Comparison of ENCODE assay signal across 7 cellular contexts in genomic region chr11:67355794-67356550, GRCh38. TPM values are rescaled to one million over a fixed set of nuclear protein-coding genes. Genes with fewer than 3 reads are reported as not detected.
DNase-seq lines count a peak whose midpoint lies in the region; ATAC-seq and TF ChIP-seq lines count a peak whose summit lies in the region.

No MANE protein-coding gene starts in this region.

- TF ChIP-seq CTCF in HL-60 (IDR thresholded peaks at IDR 0.05; ENCODE audit: insufficient read depth, low read length): no peak
- no peak for TF ChIP-seq CTCF in activated CD8-positive, alpha-beta T cell treated with anti-CD3 and anti-CD28 coated beads for 36 hours (IDR thresholded peaks at IDR 0.05)
- TF ChIP-seq CTCF in left lung (IDR thresholded peaks at IDR 0.05): no peak

- H3K4me1 Mint-ChIP-seq in activated CD8-positive, alpha-beta T cell treated with anti-CD3 and anti-CD28 coated beads for 36 hours (ENCODE audit: low read depth): peaks cover 35% of the 10 kb centered on the region

- ATAC-seq in activated CD8-positive, alpha-beta T cell treated with anti-CD3 and anti-CD28 coated beads for 36 hours: no peak
- ATAC-seq in left lung (no peak), GM21447 (IDR thresholded peaks at IDR 0.05; ENCODE audit: unreplicated experiment) (no peak)

- peaks cover 31 to 65% of the 10 kb centered on the region in 2 donors for H3K4me1 ChIP-seq in left lung
- H3K4me1 ChIP-seq in subcutaneous abdominal adipose tissue (ENCODE audit: control insufficient read depth in 5 of 5, insufficient read depth in 5 of 5, low read length in 5 of 5): peaks cover 14 to 66% (median 61%) of the 10 kb centered on the region in 5 donors

- CTCF ChIA-PET in activated CD8-positive, alpha-beta T cell treated with anti-CD3 and anti-CD28 coated beads for 36 hours (lab: Charles Lee): interaction anchor here (0.7 to 12.1 kb wide), 14 partner anchors 10 to 150 kb away, joined by 3 to 883 read pairs (median 4); partner anchors contain the start of genes CLCF1, PITPNM1 and PPP1CA

- no peak overlapping the region for H3K4me3 ChIP-seq in HL-60 (replicated peaks; ENCODE audit: insufficient read depth, low read length)
- H3K4me3 ChIP-seq in left lung: no peak overlapping the region
- H3K4me3 ChIP-seq in subcutaneous abdominal adipose tissue (ENCODE audit: low read depth in 1 of 5, low read length in 5 of 5): no peak overlapping the region

- H3K27ac Mint-ChIP-seq in activated CD8-positive, alpha-beta T cell treated with anti-CD3 and anti-CD28 coated beads for 36 hours: peak overlapping the region; percentile 16

- no peaks in the 10 kb centered on the region for H3K9me3 ChIP-seq in left lung
- H3K9me3 ChIP-seq in subcutaneous abdominal adipose tissue (ENCODE audit: control insufficient read depth in 5 of 5, low read length in 5 of 5): no peaks in the 10 kb centered on the region

- intact Hi-C loops in activated CD8-positive, alpha-beta T cell treated with anti-CD3 and anti-CD28 coated beads for 36 hours (cut with micrococcal nuclease): loop anchor here (1.0 kb wide), 1 partner anchor 26 kb away; no protein-coding TSS in a partner anchor
- intact Hi-C loops in left lung (cut with DNase I): no loop called here

- H3K27me3 Mint-ChIP-seq in activated CD8-positive, alpha-beta T cell treated with anti-CD3 and anti-CD28 coated beads for 36 hours: peaks cover 3% of the 10 kb centered on the region

- H3K27me3 ChIP-seq in HL-60 (ENCODE audit: insufficient read depth, poor library complexity, severe bottlenecking) (no peaks in the 10 kb centered on the region), left lung (no peaks in the 10 kb centered on the region), subcutaneous abdominal adipose tissue (ENCODE audit: control insufficient read depth in 5 of 5, insufficient read depth in 4 of 5, low read length in 5 of 5) (no peaks in the 10 kb centered on the region)

- peak overlapping the region in 4 of 5 donors; percentile 12 to 76 (median 54) for H3K9ac ChIP-seq in subcutaneous abdominal adipose tissue (ENCODE audit: low read length in 5 of 5)

- H3K36me3 Mint-ChIP-seq in activated CD8-positive, alpha-beta T cell treated with anti-CD3 and anti-CD28 coated beads for 36 hours (ENCODE audit: low read depth): peaks cover 1% of the 10 kb centered on the region

- POLR2A ChIA-PET in activated CD8-positive, alpha-beta T cell treated with anti-CD3 and anti-CD28 coated beads for 36 hours (lab: Charles Lee): interaction anchor here (0.9 to 3.5 kb wide), 8 partner anchors 8 to 109 kb away, joined by 3 to 22 read pairs (median 10); partner anchors contain the start of genes CLCF1 and RAD9A

- no peaks in the 10 kb centered on the region for H3K9me3 Mint-ChIP-seq in activated CD8-positive, alpha-beta T cell treated with anti-CD3 and anti-CD28 coated beads for 36 hours

- DNase-seq in HL-60 (ENCODE audit: low read depth in 1 of 2, low spot score in 1 of 2): no peak
- no peak for DNase-seq in activated CD8-positive, alpha-beta T cell treated with anti-CD3 and anti-CD28 coated beads for 36 hours
- no peak for DNase-seq in left lung
- no peak for DNase-seq in COLO668 (lab: John Stamatoyannopoulos, UW; ENCODE audit: unreplicated experiment)
- DNase-seq in stimulated activated CD4-positive, alpha-beta T cell treated with anti-CD3 and anti-CD28 coated beads, Interleukin-12 subunit alpha, Interleukin-12 subunit beta, amount 100 ng/mL, for 4 hours: no peak

- H3K4me3 Mint-ChIP-seq in activated CD8-positive, alpha-beta T cell treated with anti-CD3 and anti-CD28 coated beads for 36 hours: no peak overlapping the region

- H3K36me3 ChIP-seq in left lung: no peaks in the 10 kb centered on the region
- H3K36me3 ChIP-seq in subcutaneous abdominal adipose tissue (ENCODE audit: control insufficient read depth in 5 of 5, insufficient read depth in 5 of 5, low read length in 5 of 5): peaks cover 0 to 2% (median 0%) of the 10 kb centered on the region in 5 donors

- H3K27ac ChIP-seq in HL-60 (replicated peaks) (peak overlapping the region; percentile 84), left lung (peak overlapping the region; percentile 98 to 100), subcutaneous abdominal adipose tissue (ENCODE audit: low read depth, low read length) (peak overlapping the region; percentile 97)

RNA-seq across cellular contexts. Expression of gene POLD4, which starts 2.6 kb away (rescaled TPM):
- total RNA-seq in activated CD8-positive, alpha-beta T cell treated with anti-CD3 and anti-CD28 coated beads for 36 hours: 10 to 100 TPM; 34.1 to 36.1 TPM
- 10 to 100 TPM; 67.7 to 77.3 TPM for total RNA-seq in left lung

RNA-seq across cellular contexts. Expression of gene CLCF1, which starts 17.4 kb away (rescaled TPM):
- total RNA-seq in activated CD8-positive, alpha-beta T cell treated with anti-CD3 and anti-CD28 coated beads for 36 hours: under 1 TPM; 0.79 to 0.81 TPM
- total RNA-seq in left lung: 1 to 10 TPM; 7.3 to 9.2 TPM

RNA-seq across cellular contexts. Expression of gene RAD9A, which starts 35.8 kb away (rescaled TPM):
- total RNA-seq in activated CD8-positive, alpha-beta T cell treated with anti-CD3 and anti-CD28 coated beads for 36 hours: 10 to 100 TPM; 29.7 to 30.6 TPM
- total RNA-seq in left lung: 10 to 100 TPM; 18.4 to 21.5 TPM

RNA-seq across cellular contexts. Expression of gene PPP1CA, which starts 45.7 kb away (rescaled TPM):
- total RNA-seq in activated CD8-positive, alpha-beta T cell treated with anti-CD3 and anti-CD28 coated beads for 36 hours: 100 to 1,000 TPM; 249 to 258 TPM
- total RNA-seq in left lung: 100 to 1,000 TPM; 138 to 173 TPM

RNA-seq across cellular contexts. Expression of gene TBC1D10C, which starts 47.9 kb away (rescaled TPM):
- 100 to 1,000 TPM; 138 to 144 TPM for total RNA-seq in activated CD8-positive, alpha-beta T cell treated with anti-CD3 and anti-CD28 coated beads for 36 hours
- total RNA-seq in left lung: 10 to 100 TPM in 1 of 2 donors, 1 to 10 TPM in 1; 8.0 to 15.5 TPM

Comparison
In these comparisons a context has a peak if more than half of its experiments do, and no peak if none do; other contexts are left out.
1. RNA of gene CLCF1, which starts 17.4 kb away (total RNA-seq): 7.3 to 9.2 TPM in left lung; 0.79 to 0.81 TPM in activated CD8-positive, alpha-beta T cell treated with anti-CD3 and anti-CD28 coated beads for 36 hours; every median in the first group is over 4 times any median in the second.
2. Peak in every context shown above with its lines, with median percentiles within 50 percentile points of each other: H3K27ac ChIP-seq.